31 cellular contexts compared by ENCODE assay signal in genomic region chr3:155347901-155348300, GRCh38. TPM values are rescaled to one million over a fixed set of nuclear protein-coding genes. Genes with fewer than 3 reads are reported as not detected.
"Had no signal": no experiment of that assay in that cellular context is flagged by ENCODE, and none has a peak within 500 bp of the region (broad histone marks: within the 10 kb centered on the region; RNA-seq: fewer than 3 reads in every experiment).

No MANE protein-coding gene starts in this region.

- ATAC-seq: activated CD8-positive, alpha-beta T cell treated with anti-CD3 and anti-CD28 coated beads for 36 hours; activated T-cell treated with anti-CD3 and anti-CD28 coated beads, Interleukin-2, amount 50 U/mL, for 72 hours; Panc1 had no signal

- H3K4me1 Mint-ChIP-seq: activated CD4-positive, alpha-beta T cell treated with anti-CD3 and anti-CD28 coated beads, Interleukin-2, amount 10 ng/mL, durations not matched to agents 24 days and 14 days; activated naive CD4-positive, alpha-beta T cell treated with anti-CD3 and anti-CD28 coated beads, Interleukin-2, amount 50 U/mL, for 24 hours; central memory CD8-positive, alpha-beta T cell had no signal

- H3K27ac ChIP-seq: cardiac muscle cell, SJCRH30, SK-N-MC had no signal

- H3K4me3 ChIP-seq: cardiac muscle cell, SJCRH30, SK-N-MC had no signal

- H3K36me3 ChIP-seq: cardiac muscle cell, SJCRH30 had no signal

- H3K4me3 Mint-ChIP-seq: activated CD4-positive, alpha-beta T cell treated with anti-CD3 and anti-CD28 coated beads, Interleukin-2, amount 10 ng/mL, durations not matched to agents 24 days and 14 days; activated CD8-positive, alpha-beta T cell treated with anti-CD3 and anti-CD28 coated beads for 36 hours; activated naive CD4-positive, alpha-beta T cell treated with anti-CD3 and anti-CD28 coated beads, Interleukin-2, amount 50 U/mL, for 24 hours; activated T-cell treated with anti-CD3 and anti-CD28 coated beads, Interleukin-2, amount 50 U/mL, for 72 hours; central memory CD8-positive, alpha-beta T cell; T-helper 2 cell treated with Interferon-gamma antibody and Interleukin-4, amounts not matched to agents 5 μg/mL and 100 μg/mL, for 36 hours had no signal

- H3K9me3 ChIP-seq: SJCRH30 had no signal

- H3K27ac Mint-ChIP-seq: activated CD4-positive, alpha-beta T cell treated with anti-CD3 and anti-CD28 coated beads, Interleukin-2, amount 10 ng/mL, durations not matched to agents 24 days and 14 days; activated CD8-positive, alpha-beta T cell treated with anti-CD3 and anti-CD28 coated beads for 36 hours; activated naive CD4-positive, alpha-beta T cell treated with anti-CD3 and anti-CD28 coated beads, Interleukin-2, amount 50 U/mL, for 24 hours; activated T-cell treated with anti-CD3 and anti-CD28 coated beads, Interleukin-2, amount 50 U/mL, for 72 hours; activated T-helper 2 cell treated with anti-CD3 and anti-CD28 coated beads, Interferon-gamma antibody, Interleukin-2, Interleukin-4, amounts not matched to agents 10 μg/mL and 5 μg/mL and 100 μg/mL, durations not matched to agents 14 hours and 24 hours and 36 hours; T-helper 2 cell treated with Interferon-gamma antibody and Interleukin-4, amounts not matched to agents 5 μg/mL and 100 μg/mL, for 36 hours had no signal

- H3K27me3 ChIP-seq: cardiac muscle cell, SJCRH30 had no signal

- H3K27me3 Mint-ChIP-seq: activated CD8-positive, alpha-beta T cell treated with anti-CD3 and anti-CD28 coated beads for 36 hours; central memory CD8-positive, alpha-beta T cell had no signal

- H3K9me3 Mint-ChIP-seq: activated CD4-positive, alpha-beta T cell treated with anti-CD3 and anti-CD28 coated beads, Interleukin-2, amount 10 ng/mL, durations not matched to agents 24 days and 14 days; activated CD8-positive, alpha-beta T cell treated with anti-CD3 and anti-CD28 coated beads for 36 hours; activated naive CD4-positive, alpha-beta T cell treated with anti-CD3 and anti-CD28 coated beads, Interleukin-2, amount 50 U/mL, for 24 hours; activated T-cell treated with anti-CD3 and anti-CD28 coated beads, Interleukin-2, amount 50 U/mL, for 72 hours; activated T-helper 2 cell treated with anti-CD3 and anti-CD28 coated beads, Interferon-gamma antibody, Interleukin-2, Interleukin-4, amounts not matched to agents 10 μg/mL and 5 μg/mL and 100 μg/mL, durations not matched to agents 14 hours and 24 hours and 36 hours; central memory CD8-positive, alpha-beta T cell; T-helper 2 cell treated with Interferon-gamma antibody and Interleukin-4, amounts not matched to agents 5 μg/mL and 100 μg/mL, for 36 hours had no signal

- DNase-seq: activated CD4-positive, alpha-beta T cell treated with anti-CD3 and anti-CD28 coated beads, Interleukin-2, amount 10 ng/mL, durations not matched to agents 24 days and 14 days; activated CD4-positive, alpha-beta T cell treated with anti-CD3 and anti-CD28 coated beads, Interleukin-2, amount 50 U/mL, for 4 hours; activated CD8-positive, alpha-beta T cell treated with anti-CD3 and anti-CD28 coated beads for 36 hours; activated gamma-delta T cell; activated naive CD4-positive, alpha-beta T cell treated with Interleukin-2 at 50 U/mL for 16 hours; activated T-cell treated with anti-CD3 and anti-CD28 coated beads, Interleukin-2, amount 50 U/mL, for 1 hour; activated T-cell treated with anti-CD3 and anti-CD28 coated beads, Interleukin-2, amount 50 U/mL, for 72 hours; anterior cingulate cortex; KG1; MM.1S; MV-4-11; NCI-H1092; NCI-H1436 treated with DMSO at 0.1 percent for 48 hours; NCI-H1694 treated with DMSO at 0.1 percent for 48 hours; NCI-H2029; NCI-H345; NCI-H524 treated with DMSO at 0.1 percent for 48 hours; SHP77; SJCRH30 had no signal

- H3K36me3 Mint-ChIP-seq: activated naive CD4-positive, alpha-beta T cell treated with anti-CD3 and anti-CD28 coated beads, Interleukin-2, amount 50 U/mL, for 24 hours had no signal

- H3K4me1 ChIP-seq: SJCRH30 had no signal

RNA-seq across cellular contexts. Expression of gene STRIT1, which starts 54.4 kb away (rescaled TPM):
- total RNA-seq: activated CD4-positive, alpha-beta T cell treated with anti-CD3 and anti-CD28 coated beads, Interleukin-2, amount 10 ng/mL, durations not matched to agents 24 days and 14 days; activated CD8-positive, alpha-beta memory T cell treated with anti-CD3 and anti-CD28 coated beads for 36 hours; activated CD8-positive, alpha-beta T cell treated with anti-CD3 and anti-CD28 coated beads for 36 hours; activated T-cell treated with anti-CD3 and anti-CD28 coated beads, Interleukin-2, amount 50 U/mL, for 72 hours; activated T-helper 2 cell treated with anti-CD3 and anti-CD28 coated beads, Interferon-gamma antibody, Interleukin-2, Interleukin-4, amounts not matched to agents 10 μg/mL and 5 μg/mL and 100 μg/mL, durations not matched to agents 14 hours and 24 hours and 36 hours; cardiac muscle cell; LHCN-M2; NCI-H460; RPMI7951; SJCRH30; T-helper 1 cell treated with Interleukin-12 subunit alpha and Interleukin-12 subunit beta and Interleukin-4 antibody, amounts not matched to agents 30 ng/mL and 1 ng/mL, for 36 hours had no signal
